2 cellular contexts compared by ENCODE assay signal in genomic region chr15:23064156-23064555, GRCh38.
A peak's percentile ranks its signal among the peaks of the same experiment; 100 is the strongest.
TF ChIP-seq lines count a peak whose summit lies in the region.

No MANE protein-coding gene starts in this region.

TF ChIP-seq in H1, 55 proteins besides CTCF, POLR2A, EP300 and RAD21:
- TF ChIP-seq, protein P1, sequence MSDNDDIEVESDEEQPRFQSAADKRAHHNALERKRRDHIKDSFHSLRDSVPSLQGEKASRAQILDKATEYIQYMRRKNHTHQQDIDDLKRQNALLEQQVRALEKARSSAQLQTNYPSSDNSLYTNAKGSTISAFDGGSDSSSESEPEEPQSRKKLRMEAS (IDR thresholded peaks at IDR 0.05), result 0 out of 2 replicates have a peak, but pooled peaks have one; percentile 20
- no peak for TF ChIP-seq KDM5A (IDR thresholded peaks at IDR 0.05; ENCODE audit: low read length)

TF ChIP-seq in WTC11, 78 proteins besides CTCF, POLR2A, EP300 and RAD21:
- TF ChIP-seq TEAD4 (CRISPR knock-in tag; IDR thresholded peaks at IDR 0.05) (no peak), NFYB (CRISPR knock-in tag; conservative IDR thresholded peaks at IDR 0.05; ENCODE audit: low read depth) (no peak), NR2C2 (CRISPR knock-in tag; IDR thresholded peaks at IDR 0.05) (no peak), MYBL2 (CRISPR knock-in tag; IDR thresholded peaks at IDR 0.05) (no peak), ZNF416 (CRISPR knock-in tag; IDR thresholded peaks at IDR 0.05) (no peak), E2F5 (CRISPR knock-in tag; IDR thresholded peaks at IDR 0.05) (no peak), ESRRA (CRISPR knock-in tag; IDR thresholded peaks at IDR 0.05; ENCODE audit: borderline replicate concordance) (no peak)
- TF ChIP-seq, protein P1 (CRISPR knock-in tag; IDR thresholded peaks at IDR 0.05), result no peak
- TF ChIP-seq, protein P2, sequence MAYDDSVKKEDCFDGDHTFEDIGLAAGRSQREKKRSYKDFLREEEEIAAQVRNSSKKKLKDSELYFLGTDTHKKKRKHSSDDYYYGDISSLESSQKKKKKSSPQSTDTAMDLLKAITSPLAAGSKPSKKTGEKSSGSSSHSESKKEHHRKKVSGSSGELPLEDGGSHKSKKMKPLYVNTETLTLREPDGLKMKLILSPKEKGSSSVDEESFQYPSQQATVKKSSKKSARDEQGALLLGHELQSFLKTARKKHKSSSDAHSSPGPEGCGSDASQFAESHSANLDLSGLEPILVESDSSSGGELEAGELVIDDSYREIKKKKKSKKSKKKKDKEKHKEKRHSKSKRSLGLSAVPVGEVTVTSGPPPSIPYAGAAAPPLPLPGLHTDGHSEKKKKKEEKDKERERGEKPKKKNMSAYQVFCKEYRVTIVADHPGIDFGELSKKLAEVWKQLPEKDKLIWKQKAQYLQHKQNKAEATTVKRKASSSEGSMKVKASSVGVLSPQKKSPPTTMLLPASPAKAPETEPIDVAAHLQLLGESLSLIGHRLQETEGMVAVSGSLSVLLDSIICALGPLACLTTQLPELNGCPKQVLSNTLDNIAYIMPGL (CRISPR knock-in tag; IDR thresholded peaks at IDR 0.05), result no peak
- TF ChIP-seq, protein P3, sequence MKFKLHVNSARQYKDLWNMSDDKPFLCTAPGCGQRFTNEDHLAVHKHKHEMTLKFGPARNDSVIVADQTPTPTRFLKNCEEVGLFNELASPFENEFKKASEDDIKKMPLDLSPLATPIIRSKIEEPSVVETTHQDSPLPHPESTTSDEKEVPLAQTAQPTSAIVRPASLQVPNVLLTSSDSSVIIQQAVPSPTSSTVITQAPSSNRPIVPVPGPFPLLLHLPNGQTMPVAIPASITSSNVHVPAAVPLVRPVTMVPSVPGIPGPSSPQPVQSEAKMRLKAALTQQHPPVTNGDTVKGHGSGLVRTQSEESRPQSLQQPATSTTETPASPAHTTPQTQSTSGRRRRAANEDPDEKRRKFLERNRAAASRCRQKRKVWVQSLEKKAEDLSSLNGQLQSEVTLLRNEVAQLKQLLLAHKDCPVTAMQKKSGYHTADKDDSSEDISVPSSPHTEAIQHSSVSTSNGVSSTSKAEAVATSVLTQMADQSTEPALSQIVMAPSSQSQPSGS (CRISPR knock-in tag; IDR thresholded peaks at IDR 0.05; ENCODE audit: borderline replicate concordance, low read depth), result no peak
